In the genomic region with DNA sequence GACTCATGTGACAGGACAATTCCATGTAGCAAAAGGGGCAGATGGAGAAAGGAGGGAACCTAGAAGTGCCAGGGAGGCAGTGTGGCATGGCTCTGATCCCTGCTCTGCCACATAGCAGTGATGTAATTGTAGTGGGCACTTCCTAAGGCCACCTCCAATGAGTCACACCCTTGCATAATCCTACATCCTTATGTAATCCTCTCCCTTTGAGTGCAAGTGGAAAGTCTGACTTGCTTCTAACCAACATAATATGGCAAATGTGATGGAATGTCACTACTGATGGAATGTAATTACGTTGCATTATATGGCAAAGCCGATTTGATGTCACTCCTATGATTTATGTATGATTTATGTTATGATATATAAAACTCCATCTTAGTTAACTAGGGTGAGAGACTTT, we compare ENCODE assay signal across 1 cellular context.
TF ChIP-seq lines count a peak whose summit lies in the region.

No MANE protein-coding gene starts in this region.

TF ChIP-seq in K562, 482 proteins besides CTCF, POLR2A, EP300 and RAD21 (continued from another document and continues in another):
- TF ChIP-seq, protein P1, sequence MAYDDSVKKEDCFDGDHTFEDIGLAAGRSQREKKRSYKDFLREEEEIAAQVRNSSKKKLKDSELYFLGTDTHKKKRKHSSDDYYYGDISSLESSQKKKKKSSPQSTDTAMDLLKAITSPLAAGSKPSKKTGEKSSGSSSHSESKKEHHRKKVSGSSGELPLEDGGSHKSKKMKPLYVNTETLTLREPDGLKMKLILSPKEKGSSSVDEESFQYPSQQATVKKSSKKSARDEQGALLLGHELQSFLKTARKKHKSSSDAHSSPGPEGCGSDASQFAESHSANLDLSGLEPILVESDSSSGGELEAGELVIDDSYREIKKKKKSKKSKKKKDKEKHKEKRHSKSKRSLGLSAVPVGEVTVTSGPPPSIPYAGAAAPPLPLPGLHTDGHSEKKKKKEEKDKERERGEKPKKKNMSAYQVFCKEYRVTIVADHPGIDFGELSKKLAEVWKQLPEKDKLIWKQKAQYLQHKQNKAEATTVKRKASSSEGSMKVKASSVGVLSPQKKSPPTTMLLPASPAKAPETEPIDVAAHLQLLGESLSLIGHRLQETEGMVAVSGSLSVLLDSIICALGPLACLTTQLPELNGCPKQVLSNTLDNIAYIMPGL (CRISPR knock-in tag; IDR thresholded peaks at IDR 0.05): no peak
- TF ChIP-seq CBFA2T2 (conservative IDR thresholded peaks at IDR 0.05): no peak
- TF ChIP-seq, protein P2, sequence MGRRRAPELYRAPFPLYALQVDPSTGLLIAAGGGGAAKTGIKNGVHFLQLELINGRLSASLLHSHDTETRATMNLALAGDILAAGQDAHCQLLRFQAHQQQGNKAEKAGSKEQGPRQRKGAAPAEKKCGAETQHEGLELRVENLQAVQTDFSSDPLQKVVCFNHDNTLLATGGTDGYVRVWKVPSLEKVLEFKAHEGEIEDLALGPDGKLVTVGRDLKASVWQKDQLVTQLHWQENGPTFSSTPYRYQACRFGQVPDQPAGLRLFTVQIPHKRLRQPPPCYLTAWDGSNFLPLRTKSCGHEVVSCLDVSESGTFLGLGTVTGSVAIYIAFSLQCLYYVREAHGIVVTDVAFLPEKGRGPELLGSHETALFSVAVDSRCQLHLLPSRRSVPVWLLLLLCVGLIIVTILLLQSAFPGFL (CRISPR knock-in tag; IDR thresholded peaks at IDR 0.05): no peak
- no peak for TF ChIP-seq KHSRP (IDR thresholded peaks at IDR 0.05)
- TF ChIP-seq DIDO1 (tag; IDR thresholded peaks at IDR 0.05; ENCODE audit: low read depth): no peak
- TF ChIP-seq, protein P3, sequence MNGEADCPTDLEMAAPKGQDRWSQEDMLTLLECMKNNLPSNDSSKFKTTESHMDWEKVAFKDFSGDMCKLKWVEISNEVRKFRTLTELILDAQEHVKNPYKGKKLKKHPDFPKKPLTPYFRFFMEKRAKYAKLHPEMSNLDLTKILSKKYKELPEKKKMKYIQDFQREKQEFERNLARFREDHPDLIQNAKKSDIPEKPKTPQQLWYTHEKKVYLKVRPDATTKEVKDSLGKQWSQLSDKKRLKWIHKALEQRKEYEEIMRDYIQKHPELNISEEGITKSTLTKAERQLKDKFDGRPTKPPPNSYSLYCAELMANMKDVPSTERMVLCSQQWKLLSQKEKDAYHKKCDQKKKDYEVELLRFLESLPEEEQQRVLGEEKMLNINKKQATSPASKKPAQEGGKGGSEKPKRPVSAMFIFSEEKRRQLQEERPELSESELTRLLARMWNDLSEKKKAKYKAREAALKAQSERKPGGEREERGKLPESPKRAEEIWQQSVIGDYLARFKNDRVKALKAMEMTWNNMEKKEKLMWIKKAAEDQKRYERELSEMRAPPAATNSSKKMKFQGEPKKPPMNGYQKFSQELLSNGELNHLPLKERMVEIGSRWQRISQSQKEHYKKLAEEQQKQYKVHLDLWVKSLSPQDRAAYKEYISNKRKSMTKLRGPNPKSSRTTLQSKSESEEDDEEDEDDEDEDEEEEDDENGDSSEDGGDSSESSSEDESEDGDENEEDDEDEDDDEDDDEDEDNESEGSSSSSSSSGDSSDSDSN (IDR thresholded peaks at IDR 0.05; ENCODE audit: borderline replicate concordance in 1 of 2, low read depth in 2 of 2, low read length in 2 of 2): no peak
- no peak for TF ChIP-seq ZNF695 (CRISPR knock-in tag; IDR thresholded peaks at IDR 0.05)
- 0 out of 2 replicates have a peak, but pooled peaks have one; percentile 23 for TF ChIP-seq SMARCA4 (IDR thresholded peaks at IDR 0.05)
- no peak for TF ChIP-seq CBFA2T3 (IDR thresholded peaks at IDR 0.05)
- TF ChIP-seq NEUROD1 (IDR thresholded peaks at IDR 0.05; ENCODE audit: borderline replicate concordance, low read depth, low read length, partially characterized antibody): no peak
- TF ChIP-seq ZNF408 (CRISPR knock-in tag; IDR thresholded peaks at IDR 0.05; ENCODE audit: low read depth): no peak
- no peak for TF ChIP-seq CBFB (CRISPR knock-in tag; IDR thresholded peaks at IDR 0.05)
- no peak for TF ChIP-seq RFX1 (IDR thresholded peaks at IDR 0.05)
- TF ChIP-seq ZNF77 (CRISPR knock-in tag; IDR thresholded peaks at IDR 0.05): no peak
- TF ChIP-seq, protein P4, sequence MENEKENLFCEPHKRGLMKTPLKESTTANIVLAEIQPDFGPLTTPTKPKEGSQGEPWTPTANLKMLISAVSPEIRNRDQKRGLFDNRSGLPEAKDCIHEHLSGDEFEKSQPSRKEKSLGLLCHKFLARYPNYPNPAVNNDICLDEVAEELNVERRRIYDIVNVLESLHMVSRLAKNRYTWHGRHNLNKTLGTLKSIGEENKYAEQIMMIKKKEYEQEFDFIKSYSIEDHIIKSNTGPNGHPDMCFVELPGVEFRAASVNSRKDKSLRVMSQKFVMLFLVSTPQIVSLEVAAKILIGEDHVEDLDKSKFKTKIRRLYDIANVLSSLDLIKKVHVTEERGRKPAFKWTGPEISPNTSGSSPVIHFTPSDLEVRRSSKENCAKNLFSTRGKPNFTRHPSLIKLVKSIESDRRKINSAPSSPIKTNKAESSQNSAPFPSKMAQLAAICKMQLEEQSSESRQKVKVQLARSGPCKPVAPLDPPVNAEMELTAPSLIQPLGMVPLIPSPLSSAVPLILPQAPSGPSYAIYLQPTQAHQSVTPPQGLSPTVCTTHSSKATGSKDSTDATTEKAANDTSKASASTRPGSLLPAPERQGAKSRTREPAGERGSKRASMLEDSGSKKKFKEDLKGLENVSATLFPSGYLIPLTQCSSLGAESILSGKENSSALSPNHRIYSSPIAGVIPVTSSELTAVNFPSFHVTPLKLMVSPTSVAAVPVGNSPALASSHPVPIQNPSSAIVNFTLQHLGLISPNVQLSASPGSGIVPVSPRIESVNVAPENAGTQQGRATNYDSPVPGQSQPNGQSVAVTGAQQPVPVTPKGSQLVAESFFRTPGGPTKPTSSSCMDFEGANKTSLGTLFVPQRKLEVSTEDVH (IDR thresholded peaks at IDR 0.05; ENCODE audit: low read depth, partially characterized antibody): no peak
- TF ChIP-seq ZNF785 (CRISPR knock-in tag; IDR thresholded peaks at IDR 0.05): no peak
- TF ChIP-seq ZNF668 (CRISPR knock-in tag; IDR thresholded peaks at IDR 0.05): no peak
- TF ChIP-seq ZNF3 (CRISPR knock-in tag; IDR thresholded peaks at IDR 0.05): no peak
- peak; percentile 90 for TF ChIP-seq CEBPB (tag; IDR thresholded peaks at IDR 0.05)
- no peak for TF ChIP-seq ZNF197 (CRISPR knock-in tag; IDR thresholded peaks at IDR 0.05; ENCODE audit: low read depth)
- no peak for TF ChIP-seq ZNF174 (CRISPR knock-in tag; IDR thresholded peaks at IDR 0.05)
- TF ChIP-seq CEBPG (CRISPR knock-in tag; IDR thresholded peaks at IDR 0.05): peak; percentile 81
- peak; percentile 53 to 90 for TF ChIP-seq CEBPG (tag; conservative IDR thresholded peaks at IDR 0.05 in 1 of 2, IDR thresholded peaks at IDR 0.05 in 1 of 2)
- TF ChIP-seq RAD51 (IDR thresholded peaks at IDR 0.05; ENCODE audit: borderline replicate concordance, low read depth): no peak
- TF ChIP-seq MTF1 (CRISPR knock-in tag; IDR thresholded peaks at IDR 0.05; ENCODE audit: borderline replicate concordance): no peak
- TF ChIP-seq, protein P5, sequence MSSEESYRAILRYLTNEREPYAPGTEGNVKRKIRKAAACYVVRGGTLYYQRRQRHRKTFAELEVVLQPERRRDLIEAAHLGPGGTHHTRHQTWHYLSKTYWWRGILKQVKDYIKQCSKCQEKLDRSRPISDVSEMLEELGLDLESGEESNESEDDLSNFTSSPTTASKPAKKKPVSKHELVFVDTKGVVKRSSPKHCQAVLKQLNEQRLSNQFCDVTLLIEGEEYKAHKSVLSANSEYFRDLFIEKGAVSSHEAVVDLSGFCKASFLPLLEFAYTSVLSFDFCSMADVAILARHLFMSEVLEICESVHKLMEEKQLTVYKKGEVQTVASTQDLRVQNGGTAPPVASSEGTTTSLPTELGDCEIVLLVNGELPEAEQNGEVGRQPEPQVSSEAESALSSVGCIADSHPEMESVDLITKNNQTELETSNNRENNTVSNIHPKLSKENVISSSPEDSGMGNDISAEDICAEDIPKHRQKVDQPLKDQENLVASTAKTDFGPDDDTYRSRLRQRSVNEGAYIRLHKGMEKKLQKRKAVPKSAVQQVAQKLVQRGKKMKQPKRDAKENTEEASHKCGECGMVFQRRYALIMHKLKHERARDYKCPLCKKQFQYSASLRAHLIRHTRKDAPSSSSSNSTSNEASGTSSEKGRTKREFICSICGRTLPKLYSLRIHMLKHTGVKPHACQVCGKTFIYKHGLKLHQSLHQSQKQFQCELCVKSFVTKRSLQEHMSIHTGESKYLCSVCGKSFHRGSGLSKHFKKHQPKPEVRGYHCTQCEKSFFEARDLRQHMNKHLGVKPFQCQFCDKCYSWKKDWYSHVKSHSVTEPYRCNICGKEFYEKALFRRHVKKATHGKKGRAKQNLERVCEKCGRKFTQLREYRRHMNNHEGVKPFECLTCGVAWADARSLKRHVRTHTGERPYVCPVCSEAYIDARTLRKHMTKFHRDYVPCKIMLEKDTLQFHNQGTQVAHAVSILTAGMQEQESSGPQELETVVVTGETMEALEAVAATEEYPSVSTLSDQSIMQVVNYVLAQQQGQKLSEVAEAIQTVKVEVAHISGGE (CRISPR knock-in tag; IDR thresholded peaks at IDR 0.05): no peak
- no peak for TF ChIP-seq ZNF212 (CRISPR knock-in tag; IDR thresholded peaks at IDR 0.05)
- no peak for TF ChIP-seq KLF6 (CRISPR knock-in tag; IDR thresholded peaks at IDR 0.05; ENCODE audit: borderline replicate concordance)
- TF ChIP-seq, protein P6, sequence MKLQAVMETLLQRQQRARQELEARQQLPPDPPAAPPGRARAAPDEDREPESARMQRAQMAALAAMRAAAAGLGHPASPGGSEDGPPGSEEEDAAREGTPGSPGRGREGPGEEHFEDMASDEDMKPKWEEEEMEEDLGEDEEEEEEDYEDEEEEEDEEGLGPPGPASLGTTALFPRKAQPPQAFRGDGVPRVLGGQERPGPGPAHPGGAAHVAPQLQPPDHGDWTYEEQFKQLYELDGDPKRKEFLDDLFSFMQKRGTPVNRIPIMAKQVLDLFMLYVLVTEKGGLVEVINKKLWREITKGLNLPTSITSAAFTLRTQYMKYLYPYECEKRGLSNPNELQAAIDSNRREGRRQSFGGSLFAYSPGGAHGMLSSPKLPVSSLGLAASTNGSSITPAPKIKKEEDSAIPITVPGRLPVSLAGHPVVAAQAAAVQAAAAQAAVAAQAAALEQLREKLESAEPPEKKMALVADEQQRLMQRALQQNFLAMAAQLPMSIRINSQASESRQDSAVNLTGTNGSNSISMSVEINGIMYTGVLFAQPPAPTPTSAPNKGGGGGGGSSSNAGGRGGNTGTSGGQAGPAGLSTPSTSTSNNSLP (IDR thresholded peaks at IDR 0.05; ENCODE audit: borderline replicate concordance, low read depth, low read length): no peak
- TF ChIP-seq, protein P7, sequence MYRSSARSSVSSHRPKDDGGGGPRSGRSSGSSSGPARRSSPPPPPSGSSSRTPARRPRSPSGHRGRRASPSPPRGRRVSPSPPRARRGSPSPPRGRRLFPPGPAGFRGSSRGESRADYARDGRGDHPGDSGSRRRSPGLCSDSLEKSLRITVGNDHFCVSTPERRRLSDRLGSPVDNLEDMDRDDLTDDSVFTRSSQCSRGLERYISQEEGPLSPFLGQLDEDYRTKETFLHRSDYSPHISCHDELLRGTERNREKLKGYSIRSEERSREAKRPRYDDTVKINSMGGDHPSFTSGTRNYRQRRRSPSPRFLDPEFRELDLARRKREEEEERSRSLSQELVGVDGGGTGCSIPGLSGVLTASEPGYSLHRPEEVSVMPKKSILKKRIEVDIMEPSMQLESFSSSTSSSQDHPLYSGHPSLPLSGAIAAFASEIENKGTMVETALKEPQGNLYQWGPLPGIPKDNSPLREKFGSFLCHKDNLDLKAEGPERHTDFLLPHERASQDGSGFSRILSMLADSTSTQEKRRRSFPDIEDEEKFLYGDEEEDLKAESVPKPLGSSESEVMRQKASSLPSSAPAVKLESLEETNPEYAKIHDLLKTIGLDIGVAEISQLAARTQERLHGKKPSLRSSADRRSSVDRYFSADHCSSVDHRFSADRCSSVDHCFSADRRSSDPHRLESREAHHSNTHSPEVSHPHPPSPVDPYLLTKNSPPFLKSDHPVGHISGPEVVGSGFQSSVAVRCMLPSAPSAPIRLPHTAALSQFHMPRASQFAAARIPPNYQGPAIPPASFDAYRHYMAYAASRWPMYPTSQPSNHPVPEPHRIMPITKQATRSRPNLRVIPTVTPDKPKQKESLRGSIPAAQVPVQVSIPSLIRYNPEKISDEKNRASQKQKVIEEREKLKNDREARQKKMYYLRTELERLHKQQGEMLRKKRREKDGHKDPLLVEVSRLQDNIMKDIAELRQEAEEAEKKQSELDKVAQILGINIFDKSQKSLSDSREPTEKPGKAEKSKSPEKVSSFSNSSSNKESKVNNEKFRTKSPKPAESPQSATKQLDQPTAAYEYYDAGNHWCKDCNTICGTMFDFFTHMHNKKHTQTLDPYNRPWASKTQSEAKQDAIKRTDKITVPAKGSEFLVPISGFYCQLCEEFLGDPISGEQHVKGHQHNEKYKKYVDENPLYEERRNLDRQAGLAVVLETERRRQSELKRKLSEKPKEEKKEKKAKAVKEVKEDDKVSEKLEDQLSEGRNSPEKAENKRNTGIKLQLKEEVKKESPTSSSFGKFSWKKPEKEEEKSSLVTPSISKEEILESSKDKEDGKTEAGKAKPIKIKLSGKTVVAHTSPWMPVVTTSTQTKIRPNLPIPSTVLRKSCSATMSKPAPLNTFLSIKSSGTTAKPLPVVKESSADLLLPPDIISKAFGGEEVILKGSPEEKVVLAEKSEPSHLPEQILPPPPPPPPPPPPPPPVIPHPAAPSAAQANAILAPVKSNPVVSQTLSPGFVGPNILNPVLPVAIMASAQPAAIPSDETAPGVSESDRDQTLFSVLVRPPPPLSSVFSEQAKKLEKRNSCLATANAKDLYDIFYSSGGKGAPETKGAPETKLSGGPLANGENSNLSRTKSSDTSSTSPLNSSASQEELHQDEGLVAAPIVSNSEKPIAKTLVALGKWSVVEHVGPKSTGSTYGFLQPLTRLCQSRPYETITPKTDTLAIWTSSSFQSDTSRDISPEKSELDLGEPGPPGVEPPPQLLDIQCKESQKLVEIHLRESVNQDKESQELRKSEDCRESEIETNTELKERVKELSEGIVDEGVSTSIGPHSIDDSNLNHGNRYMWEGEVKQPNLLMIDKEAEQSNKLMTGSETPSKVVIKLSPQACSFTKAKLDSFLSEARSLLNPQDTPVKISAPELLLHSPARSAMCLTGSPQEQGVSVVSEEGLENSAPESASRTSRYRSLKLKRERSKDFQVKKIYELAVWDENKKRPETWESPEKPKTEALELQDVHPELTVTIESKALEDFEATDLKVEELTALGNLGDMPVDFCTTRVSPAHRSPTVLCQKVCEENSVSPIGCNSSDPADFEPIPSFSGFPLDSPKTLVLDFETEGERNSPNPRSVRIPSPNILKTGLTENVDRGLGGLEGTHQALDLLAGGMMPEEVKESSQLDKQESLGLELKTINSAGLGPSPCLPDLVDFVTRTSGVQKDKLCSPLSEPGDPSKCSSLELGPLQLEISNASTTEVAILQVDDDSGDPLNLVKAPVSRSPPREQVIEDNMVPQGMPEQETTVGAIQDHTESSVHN (IDR thresholded peaks at IDR 0.05; ENCODE audit: borderline replicate concordance in 1 of 2, low read depth in 1 of 2): peak in 1 of 2 experiments; percentile 78; a peak in 2 of 4 replicates
- no peak for TF ChIP-seq EWSR1 (IDR thresholded peaks at IDR 0.05; ENCODE audit: borderline replicate concordance, low read depth, partially characterized antibody)
- TF ChIP-seq BDP1 (IDR thresholded peaks at IDR 0.05; ENCODE audit: insufficient read depth, insufficient read length): no peak
- TF ChIP-seq PTTG1 (tag; IDR thresholded peaks at IDR 0.05; ENCODE audit: low read depth): no peak
- TF ChIP-seq MEIS2 (IDR thresholded peaks at IDR 0.05; ENCODE audit: partially characterized antibody): peak; percentile 54
- TF ChIP-seq STAG1 (CRISPR knock-in tag; IDR thresholded peaks at IDR 0.05; ENCODE audit: borderline replicate concordance): no peak
- no peak for TF ChIP-seq ZNF445 (CRISPR knock-in tag; IDR thresholded peaks at IDR 0.05; ENCODE audit: low read depth)
- TF ChIP-seq WHSC1 (IDR thresholded peaks at IDR 0.05; ENCODE audit: low read length): no peak
